ENCODE assay signal across 9 cellular contexts in the genomic region with DNA sequence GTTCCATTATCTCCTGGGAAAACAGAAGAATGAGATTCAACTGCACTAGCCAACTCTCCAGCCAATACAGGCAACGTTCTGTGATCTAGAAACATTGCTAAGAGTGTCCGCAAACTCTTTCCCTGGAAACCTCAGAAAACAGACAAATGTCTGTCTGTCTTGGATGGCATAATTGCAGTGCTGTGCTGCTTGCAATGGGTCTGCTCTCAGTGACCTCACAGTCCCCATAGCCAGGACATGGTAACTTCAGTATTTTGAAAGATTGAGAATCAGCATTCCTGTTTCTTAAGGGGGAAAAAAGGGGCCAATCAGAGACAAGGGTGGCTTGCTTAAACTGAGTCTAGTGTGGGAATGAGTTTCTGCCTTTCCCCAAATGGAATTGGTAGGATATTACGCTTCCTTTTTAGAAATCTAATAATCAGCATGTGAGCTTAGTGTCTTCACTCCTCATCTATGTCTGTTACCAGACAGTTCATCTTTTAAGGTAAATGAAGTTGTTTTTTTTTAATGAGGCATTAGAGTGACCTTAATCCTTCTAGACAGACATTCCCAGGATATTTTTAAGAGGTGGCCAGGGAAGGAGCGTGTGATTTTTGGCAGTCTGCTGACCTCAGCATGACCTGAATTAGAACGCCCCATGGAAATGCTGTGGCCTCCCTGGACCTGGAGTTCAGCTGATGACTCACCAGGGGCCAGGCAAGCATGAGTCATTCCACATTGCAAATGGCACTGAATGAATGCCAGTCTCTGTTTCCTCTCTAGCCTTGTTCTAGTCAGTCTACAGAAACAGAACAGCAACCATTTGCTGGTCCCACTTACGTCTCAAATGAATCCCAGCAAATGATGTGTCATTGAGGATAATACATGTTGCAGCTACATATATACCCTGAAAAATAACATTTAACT.
DNase-seq lines count a peak whose midpoint lies in the region; ATAC-seq, FAIRE-seq and TF ChIP-seq lines count a peak whose summit lies in the region.
"Had no signal": no experiment of that assay in that cellular context is flagged by ENCODE, and none has a peak within 500 bp of the region (broad histone marks: within the 10 kb centered on the region; RNA-seq: fewer than 3 reads in every experiment).

No MANE protein-coding gene starts in this region.

- H2AFZ ChIP-seq in H9 (ENCODE audit: low read length), result no peak overlapping the region
- peak overlapping the region; percentile 42; the same call in 1 of the 2 replicates for H2AFZ ChIP-seq in SK-N-SH (ENCODE audit: low read depth)

- H3K9me2 ChIP-seq in SK-N-SH, result no peaks in the 10 kb centered on the region

- H3K27me3 Mint-ChIP-seq in H9 (ENCODE audit: low read depth), result no peaks in the 10 kb centered on the region

- H4K20me1 ChIP-seq in H9 (ENCODE audit: control insufficient read depth, insufficient read depth, insufficient read length), result no peaks in the 10 kb centered on the region
- no peaks in the 10 kb centered on the region for H4K20me1 ChIP-seq in SK-N-SH (ENCODE audit: insufficient read depth)

- H3K4me1 Mint-ChIP-seq in H9, result peaks cover 12 to 13% of the 10 kb centered on the region in 2 experiments

- no peak overlapping the region for H3K18ac ChIP-seq in H9 (ENCODE audit: insufficient read length, low read depth, low read length)

- H3K4me2 ChIP-seq in H9 (ENCODE audit: insufficient read depth, insufficient read length, low read length) (no peak overlapping the region), SK-N-SH (peak overlapping the region; percentile 44; the same call in 1 of the 2 replicates)

- DNase-seq in AG20443 (ENCODE audit: low spot score) (peak; percentile 91), H9 (peak; percentile 78), SK-N-SH (no peak), esophagus squamous epithelium (lab: John Stamatoyannopoulos, UW) (no peak), mucosa of gallbladder (ENCODE audit: low spot score) (peak; percentile 78), urothelium cell line (ENCODE audit: low spot score) (peak; percentile 93), GM12891 (ENCODE audit: insufficient read length, low spot score) (no peak)

- H3K14ac ChIP-seq in H9 (ENCODE audit: insufficient read depth, low read length), result no peak overlapping the region

- intact Hi-C loops in esophagus squamous epithelium (cut with DNase I), result no loop called here

- TF ChIP-seq CTCF in H9 (conservative IDR thresholded peaks at IDR 0.05), result no peak
- TF ChIP-seq CTCF in SK-N-SH (IDR thresholded peaks at IDR 0.05), result no peak
- TF ChIP-seq CTCF in esophagus squamous epithelium (IDR thresholded peaks at IDR 0.05), result no peak

- CTCF ChIA-PET in SK-N-SH (lab: Yijun Ruan, JAX), result interaction anchor here (1.0 to 1.6 kb wide), 2 partner anchors 394 to 768 kb away, joined by 3 to 4 read pairs; no protein-coding TSS in a partner anchor

- H3K9ac ChIP-seq in H9 (ENCODE audit: extremely low read depth, insufficient read length, low read length) (no peak overlapping the region), SK-N-SH (peak overlapping the region; percentile 36; the same call in 1 of the 2 replicates)

- H3K27me3 ChIP-seq in H9 (ENCODE audit: insufficient read depth, low read length) (no peaks in the 10 kb centered on the region), SK-N-SH (ENCODE audit: insufficient read depth) (no peaks in the 10 kb centered on the region), esophagus squamous epithelium (no peaks in the 10 kb centered on the region)

- no peaks in the 10 kb centered on the region for H3K9me3 Mint-ChIP-seq in H9

- ATAC-seq in GM19351 (IDR thresholded peaks at IDR 0.05; ENCODE audit: unreplicated experiment), result no peak

- H3K36me3 ChIP-seq in SK-N-SH (replicated peaks in 1 of 2; ENCODE audit: control insufficient read depth in 1 of 2, insufficient read depth in 2 of 2, low read length in 1 of 2) (no peaks in the 10 kb centered on the region), esophagus squamous epithelium (no peaks in the 10 kb centered on the region)
- H3K36me3 ChIP-seq: HAP-1 had no signal

- WGBS in H9 (ENCODE audit: extremely low coverage, insufficient read length, low lambda C conversion rate), result no CpG with 5 or more reads among the region's 6 CpGs
- 53% methylated on average over 6 of the region's 6 CpGs for WGBS in SK-N-SH (ENCODE audit: low lambda C conversion rate)
- WGBS in esophagus squamous epithelium, 2 donors, result 54 to 61% methylated on average over 4 to 6 of the region's 6 CpGs

- no peak overlapping the region for H3K4me3 Mint-ChIP-seq in H9

- H2BK12ac ChIP-seq in H9 (ENCODE audit: insufficient read length, low read depth, low read length), result no peak overlapping the region

- no peak overlapping the region for H2BK120ac ChIP-seq in H9 (ENCODE audit: low read depth, low read length, poor library complexity, severe bottlenecking)

- H3K56ac ChIP-seq in H9 (ENCODE audit: insufficient read length, low read depth, low read length), result no peak overlapping the region

- no peaks in the 10 kb centered on the region for H3K23me2 ChIP-seq in H9 (ENCODE audit: insufficient read length, low read depth, low read length, poor library complexity, severe bottlenecking)

- H3K27ac ChIP-seq in H9 (ENCODE audit: insufficient read length, low read depth, low read length), result no peak overlapping the region
- peak overlapping the region; percentile 74 to 93 for H3K27ac ChIP-seq in SK-N-SH (ENCODE audit: low read depth in 2 of 2, low read length in 1 of 2)
- peak overlapping the region; percentile 53 to 77 (median 72) for H3K27ac ChIP-seq in esophagus squamous epithelium

- H3K4me3 ChIP-seq in SK-N-SH (ENCODE audit: low read depth in 2 of 2, low read length in 1 of 2) (no peak overlapping the region), esophagus squamous epithelium (peak overlapping the region in 3 of 4 donors; percentile 2 to 22 (median 12))
- H3K4me3 ChIP-seq: HAP-1 had no signal

- no peak overlapping the region; a peak in 2 of 7 replicates for H3K27ac Mint-ChIP-seq in H9

- H3K23ac ChIP-seq in H9 (ENCODE audit: insufficient read length, low read depth, low read length), result no peak overlapping the region

- POLR2A ChIA-PET in SK-N-SH (lab: Yijun Ruan, JAX), result no interaction called here

- H4K91ac ChIP-seq in H9 (ENCODE audit: insufficient read length, low read depth, low read length), result no peak overlapping the region

- no peak overlapping the region for H2BK15ac ChIP-seq in H9 (ENCODE audit: low read depth, low read length)

- TF ChIP-seq RAD21 in SK-N-SH (IDR thresholded peaks at IDR 0.05; ENCODE audit: low read length), result no peak

- no peak for TF ChIP-seq POLR2A in esophagus squamous epithelium (IDR thresholded peaks at IDR 0.05)
- no peak for TF ChIP-seq POLR2A in GM12891 (IDR thresholded peaks at IDR 0.05; ENCODE audit: low read depth, low read length)

- no peaks in the 10 kb centered on the region for H3K36me3 Mint-ChIP-seq in H9 (ENCODE audit: insufficient read depth in 1 of 3, low read depth in 3 of 3)

- FAIRE-seq in urothelium cell line (lab: Jason Lieb, UNC) (no peak), GM12891 (lab: Jason Lieb, UNC) (no peak)

- no peak overlapping the region for H2AK5ac ChIP-seq in H9 (ENCODE audit: insufficient read length, low read length)

- no peak overlapping the region for H2BK20ac ChIP-seq in H9 (ENCODE audit: low read depth, low read length, poor library complexity, severe bottlenecking)

- H3K4me1 ChIP-seq in H9 (ENCODE audit: insufficient read depth, low read length), result peaks cover 2% of the 10 kb centered on the region; the same call in 1 of the 2 replicates
- peaks cover 9 to 12% of the 10 kb centered on the region in 2 experiments; a peak in 3 of 4 replicates for H3K4me1 ChIP-seq in SK-N-SH (ENCODE audit: control insufficient read depth in 1 of 2, insufficient read depth in 2 of 2, low read depth in 1 of 2, low read length in 1 of 2)
- peaks cover 0 to 49% (median 22%) of the 10 kb centered on the region in 3 donors for H3K4me1 ChIP-seq in esophagus squamous epithelium
- H3K4me1 ChIP-seq: HAP-1 had no signal

- H3T11ph ChIP-seq in H9 (ENCODE audit: low read length), result no peak overlapping the region

- H2BK5ac ChIP-seq in H9 (ENCODE audit: insufficient read length, low read length), result no peak overlapping the region

- no peaks in the 10 kb centered on the region for H3K79me1 ChIP-seq in H9 (ENCODE audit: insufficient read depth, low read depth, low read length, poor library complexity, severe bottlenecking)

- no peak overlapping the region for H4K8ac ChIP-seq in H9 (replicated peaks; ENCODE audit: insufficient read length, low read depth, low read length)

- TF ChIP-seq EP300 in SK-N-SH (IDR thresholded peaks at IDR 0.05; ENCODE audit: borderline replicate concordance in 1 of 2, low read depth in 1 of 2, low read length in 1 of 2), result peak; percentile 32 to 85; a peak in 2 of 4 replicates

- peaks cover 8% of the 10 kb centered on the region for H3F3A ChIP-seq in SK-N-SH (replicated peaks; ENCODE audit: insufficient read depth)

- no peaks in the 10 kb centered on the region for H3K79me2 ChIP-seq in H9 (ENCODE audit: insufficient read depth, low read length)
- H3K79me2 ChIP-seq in SK-N-SH (ENCODE audit: insufficient read depth), result no peaks in the 10 kb centered on the region

- no peak overlapping the region for H3K4ac ChIP-seq in H9 (ENCODE audit: low read depth, low read length)

- H4K5ac ChIP-seq in H9 (ENCODE audit: insufficient read length, low read depth, low read length), result no peak overlapping the region

- H3K9me3 ChIP-seq in H9 (ENCODE audit: control insufficient read depth, low read depth, low read length), result no peaks in the 10 kb centered on the region
- no peaks in the 10 kb centered on the region for H3K9me3 ChIP-seq in SK-N-SH
- no peaks in the 10 kb centered on the region for H3K9me3 ChIP-seq in esophagus squamous epithelium
- H3K9me3 ChIP-seq: HAP-1 had no signal

TF ChIP-seq in SK-N-SH, 30 proteins besides CTCF, POLR2A, EP300 and RAD21 (continues in another document):
- no peak for TF ChIP-seq EZH2phosphoT487 (IDR thresholded peaks at IDR 0.05; ENCODE audit: borderline replicate concordance, low read depth)
- no peak for TF ChIP-seq RFX5 (IDR thresholded peaks at IDR 0.05; ENCODE audit: low read length)
- no peak for TF ChIP-seq MXI1 (IDR thresholded peaks at IDR 0.05; ENCODE audit: low read depth, low read length)
- peak; percentile 93 for TF ChIP-seq TCF12 (IDR thresholded peaks at IDR 0.05)
- peak; percentile 100 for TF ChIP-seq RXRA (IDR thresholded peaks at IDR 0.05; ENCODE audit: borderline replicate concordance, low read depth)

TF ChIP-seq in GM12891, 5 proteins besides CTCF, POLR2A, EP300 and RAD21:
- no peak for TF ChIP-seq PAX5 (IDR thresholded peaks at IDR 0.05; ENCODE audit: insufficient read depth, low read length, severe bottlenecking)
- TF ChIP-seq SPI1 (IDR thresholded peaks at IDR 0.05; ENCODE audit: low read depth, low read length), result no peak
- no peak for TF ChIP-seq POLR2AphosphoS5 (IDR thresholded peaks at IDR 0.05; ENCODE audit: low read depth, low read length)
- no peak for TF ChIP-seq POU2F2 (IDR thresholded peaks at IDR 0.05; ENCODE audit: low read depth, low read length)
- no peak for TF ChIP-seq TAF1 (IDR thresholded peaks at IDR 0.05; ENCODE audit: low read depth, low read length)

Comparison
In these comparisons a context has a peak if more than half of its experiments do, and no peak if none do; other contexts are left out.
1. DNase-seq: peak in AG20443 (single experiment), H9 (single experiment), mucosa of gallbladder (single experiment) and urothelium cell line (single experiment); none in SK-N-SH (single experiment), esophagus squamous epithelium (single experiment) and GM12891 (single experiment).
2. H3K4me3 ChIP-seq: peak in esophagus squamous epithelium (3 of 4); none in SK-N-SH (0 of 2).